6 cellular contexts compared by ENCODE assay signal in genomic region chr22:16566421-16567151, GRCh38. TPM values are rescaled to one million over a fixed set of nuclear protein-coding genes. Genes with fewer than 3 reads are reported as not detected.
"Had no signal": no experiment of that assay in that cellular context is flagged by ENCODE, and none has a peak within 500 bp of the region (broad histone marks: within the 10 kb centered on the region; RNA-seq: fewer than 3 reads in every experiment).

No MANE protein-coding gene starts in this region.

RNA-seq across cellular contexts. Expression of gene CCT8L2, which starts 26.0 kb away (rescaled TPM):
- total RNA-seq: M059J, PC-3, Peyer's patch, Right ventricle myocardium inferior, SJSA1 had no signal
- polyA plus RNA-seq: SK-N-SH had no signal
